ENCODE assay signal across 8 cellular contexts in the genomic region with DNA sequence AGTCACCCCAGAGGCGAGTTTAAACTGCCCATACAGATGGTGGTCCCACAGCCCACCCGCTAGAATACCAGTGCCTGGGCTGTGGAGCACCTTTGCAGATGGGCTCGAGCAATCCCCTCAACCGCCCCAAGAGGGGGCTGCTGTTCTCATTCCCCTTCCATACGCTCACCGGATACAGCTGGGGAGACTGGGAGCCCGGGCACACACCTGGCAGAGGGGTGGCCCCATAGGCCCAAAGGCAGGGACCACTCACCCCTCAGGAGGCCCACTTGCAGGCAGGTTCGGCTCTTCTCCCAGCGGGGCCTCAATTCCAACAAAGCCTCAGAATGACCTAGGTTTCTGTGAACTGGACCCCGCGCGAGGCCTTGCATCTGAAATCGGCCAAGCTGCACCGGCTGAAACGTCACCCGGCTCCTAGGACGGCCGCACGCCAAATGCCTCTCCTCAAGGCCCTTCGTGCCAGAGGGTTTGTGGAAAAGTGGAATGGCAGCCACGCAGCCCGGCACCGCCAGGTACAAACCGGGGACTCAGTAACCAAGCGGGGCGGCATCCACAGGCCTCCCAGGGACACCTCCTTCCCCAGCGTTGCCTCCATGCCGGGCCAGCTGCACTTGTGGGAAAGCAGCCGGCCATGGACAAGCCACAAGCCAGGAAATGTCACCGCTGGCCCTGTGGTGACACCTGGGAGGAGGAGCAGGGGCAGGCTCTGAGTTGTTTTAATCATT. TPM values are rescaled to one million over a fixed set of nuclear protein-coding genes. Genes with fewer than 3 reads are reported as not detected.
DNase-seq lines count a peak whose midpoint lies in the region; ATAC-seq and TF ChIP-seq lines count a peak whose summit lies in the region.

No MANE protein-coding gene starts in this region.

- peaks cover 24% of the 10 kb centered on the region for H3K36me3 Mint-ChIP-seq in activated naive CD4-positive, alpha-beta T cell treated with anti-CD3 and anti-CD28 coated beads for 36 hours (ENCODE audit: low read depth)

- H3K4me3 ChIP-seq in KMS-11 (IDR thresholded peaks at IDR 0.05; ENCODE audit: insufficient read depth, low read depth, low read length) = no peak overlapping the region

- CTCF ChIA-PET in activated naive CD4-positive, alpha-beta T cell treated with anti-CD3 and anti-CD28 coated beads for 36 hours (lab: Charles Lee) = interaction anchor here (0.6 to 1.5 kb wide), 2 partner anchors 14 to 385 kb away, joined by 3 read pairs; no protein-coding TSS in a partner anchor

- H3K27me3 ChIP-seq in KMS-11 (ENCODE audit: insufficient read depth, low read depth) = no peaks in the 10 kb centered on the region

- peaks cover 4% of the 10 kb centered on the region for H3K4me1 Mint-ChIP-seq in activated naive CD4-positive, alpha-beta T cell treated with anti-CD3 and anti-CD28 coated beads for 36 hours (ENCODE audit: low read depth)

- no peak overlapping the region for H3K27ac ChIP-seq in KMS-11

- H3K36me3 ChIP-seq in KMS-11 (ENCODE audit: insufficient read depth) = peaks cover 6% of the 10 kb centered on the region; the same call in 1 of the 2 replicates

- no peak overlapping the region for H2AFZ ChIP-seq in KMS-11 (ENCODE audit: low read depth)

- DNase-seq in COLO829 (ENCODE audit: low spot score) (peak; percentile 15), left colon (no peak), SKM-1 treated with dmso at 0.1 percent for 144 hours (lab: John Stamatoyannopoulos, UW; ENCODE audit: unreplicated experiment) (no peak), NCI-H2171 (lab: John Stamatoyannopoulos, UW) (no peak)
- peak; percentile 41 for DNase-seq in activated naive CD4-positive, alpha-beta T cell treated with anti-CD3 and anti-CD28 coated beads for 36 hours
- DNase-seq in stimulated activated naive CD4-positive, alpha-beta T cell treated with Interleukin-2 at 50 U/mL for 16 hours (lab: John Stamatoyannopoulos, UW) = no peak

- H3K27me3 Mint-ChIP-seq in activated naive CD4-positive, alpha-beta T cell treated with anti-CD3 and anti-CD28 coated beads for 36 hours (ENCODE audit: low read depth) = no peaks in the 10 kb centered on the region

- no peaks in the 10 kb centered on the region for H4K20me1 ChIP-seq in KMS-11 (ENCODE audit: insufficient read depth)

- H3K4me2 ChIP-seq in KMS-11 = no peak overlapping the region

- H3K4me3 Mint-ChIP-seq in activated naive CD4-positive, alpha-beta T cell treated with anti-CD3 and anti-CD28 coated beads for 36 hours = no peak overlapping the region

- ATAC-seq in left colon (peak; percentile 37), GM18520 (IDR thresholded peaks at IDR 0.05; ENCODE audit: unreplicated experiment) (no peak)

- no peak overlapping the region for H3K27ac Mint-ChIP-seq in activated naive CD4-positive, alpha-beta T cell treated with anti-CD3 and anti-CD28 coated beads for 36 hours

- H3K9ac ChIP-seq in KMS-11 = no peak overlapping the region

- intact Hi-C loops in activated naive CD4-positive, alpha-beta T cell treated with anti-CD3 and anti-CD28 coated beads for 36 hours (cut with micrococcal nuclease) = no loop called here
- intact Hi-C loops in left colon (cut with DNase I, micrococcal nuclease) = no loop called here

- no peaks in the 10 kb centered on the region for H3K4me1 ChIP-seq in KMS-11 (ENCODE audit: low read depth, poor library complexity, severe bottlenecking)

- no peaks in the 10 kb centered on the region for H3K9me3 Mint-ChIP-seq in activated naive CD4-positive, alpha-beta T cell treated with anti-CD3 and anti-CD28 coated beads for 36 hours

- peaks cover 27% of the 10 kb centered on the region; the same call in 1 of the 2 replicates for H3K79me2 ChIP-seq in KMS-11 (ENCODE audit: insufficient read depth, low read depth)

- TF ChIP-seq CTCF in KMS-11 (conservative IDR thresholded peaks at IDR 0.05; ENCODE audit: low read depth, low read length) = peak; percentile 60

RNA-seq across cellular contexts. Expression of a gene that starts 18.7 kb away (rescaled TPM):
- 10 to 100 TPM; 30.6 to 31.3 TPM for total RNA-seq in activated naive CD4-positive, alpha-beta T cell treated with anti-CD3 and anti-CD28 coated beads for 36 hours
- 10 to 100 TPM; 28.3 to 37.2 TPM for total RNA-seq in left colon

Comparison
In these comparisons a context has a peak if more than half of its experiments do, and no peak if none do; other contexts are left out.
1. DNase-seq: peak in COLO829 (single experiment) and activated naive CD4-positive, alpha-beta T cell treated with anti-CD3 and anti-CD28 coated beads for 36 hours (single experiment); none in left colon (0 of 2), stimulated activated naive CD4-positive, alpha-beta T cell treated with Interleukin-2 at 50 U/mL for 16 hours (single experiment), SKM-1 treated with dmso at 0.1 percent for 144 hours (single experiment) and NCI-H2171 (single experiment).